In genomic region chr12:27292718-27293117, GRCh38 we compare ENCODE assay signal across 1 cellular context.
TF ChIP-seq lines count a peak whose summit lies in the region.

No MANE protein-coding gene starts in this region.

TF ChIP-seq in HEK293, 187 proteins besides CTCF, POLR2A, EP300 and RAD21 (continued from another document):
- TF ChIP-seq ZNF398 (tag by site-specific recombination; IDR thresholded peaks at IDR 0.05) (no peak), ZBTB7A (tag by site-specific recombination; IDR thresholded peaks at IDR 0.05; ENCODE audit: low read depth) (no peak), ZNF629 (tag by site-specific recombination; IDR thresholded peaks at IDR 0.05) (peak; percentile 69), IKZF3 (tag by site-specific recombination; IDR thresholded peaks at IDR 0.05) (no peak), YY1 (tag by site-specific recombination; IDR thresholded peaks at IDR 0.05) (no peak), PRDM6 (tag by site-specific recombination; IDR thresholded peaks at IDR 0.05) (peak; percentile 23; the same call in 1 of the 2 replicates), ZNF843 (tag by site-specific recombination; IDR thresholded peaks at IDR 0.05) (no peak), ZNF223 (tag by site-specific recombination; IDR thresholded peaks at IDR 0.05) (no peak), GLIS2 (tag by site-specific recombination; IDR thresholded peaks at IDR 0.05) (no peak), ZFP69B (tag by site-specific recombination; IDR thresholded peaks at IDR 0.05) (no peak), ZNF16 (tag by site-specific recombination; IDR thresholded peaks at IDR 0.05; ENCODE audit: low read depth) (no peak), ATF2 (tag by site-specific recombination; IDR thresholded peaks at IDR 0.05; ENCODE audit: low read depth) (peak; percentile 65)
TF ChIP-seq in HEK293: peak in this region for 3.
